ENCODE assay signal across 1 cellular context in the genomic region with DNA sequence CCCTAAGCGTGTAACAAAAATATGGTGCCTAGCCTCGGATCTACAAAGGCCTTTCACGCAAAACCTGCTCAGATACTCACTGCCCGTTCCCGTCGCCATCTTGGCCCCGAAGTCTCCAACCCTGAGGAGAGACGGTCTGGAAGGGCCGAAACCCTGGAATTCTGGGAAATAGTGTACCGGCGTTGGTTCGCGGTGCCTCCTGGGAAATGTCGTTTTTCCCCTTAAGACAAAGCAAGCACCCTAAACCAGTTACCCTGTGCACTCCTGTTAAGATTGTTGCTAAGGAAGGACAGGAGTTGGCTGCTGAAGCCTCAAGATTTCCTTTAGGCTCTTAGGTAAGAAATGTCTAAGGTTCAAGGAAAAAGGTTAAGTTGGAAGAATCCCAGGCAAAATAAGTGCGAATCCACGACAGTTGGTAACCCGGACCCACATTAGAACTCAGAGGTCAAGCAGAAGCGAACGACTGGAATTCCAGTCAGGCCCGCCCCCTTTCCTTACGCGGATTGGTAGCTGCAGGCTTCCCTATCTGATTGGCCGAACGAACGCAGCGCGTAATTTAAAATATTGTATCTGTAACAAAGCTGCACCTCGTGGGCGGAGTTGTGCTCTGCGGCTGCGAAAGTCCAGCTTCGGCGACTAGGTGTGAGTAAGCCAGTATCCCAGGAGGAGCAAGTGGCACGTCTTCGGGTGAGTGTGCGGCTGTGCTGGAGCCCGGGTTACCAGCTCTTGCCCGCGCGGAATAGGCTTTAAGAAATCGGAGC.
TF ChIP-seq lines count a peak whose summit lies in the region.

Gene BRD8 (minus strand): TSS at position 115 of the 761 bp plus-strand sequence. CDS start 16 bp downstream, at position 99.
Gene KIF20A (plus strand): TSS at position 597 of the 761 bp plus-strand sequence. CDS start 569 bp downstream, outside the sequence.

TF ChIP-seq in K562, 482 proteins besides CTCF, POLR2A, EP300 and RAD21 (continued from another document and continues in another):
- TF ChIP-seq CUX1 (CRISPR knock-in tag; IDR thresholded peaks at IDR 0.05) (no peak), ZC3H4 (CRISPR knock-in tag; IDR thresholded peaks at IDR 0.05; ENCODE audit: borderline replicate concordance) (no peak), MAZ (CRISPR knock-in tag; conservative IDR thresholded peaks at IDR 0.05 in 1 of 2, IDR thresholded peaks at IDR 0.05 in 1 of 2) (no peak; a peak in 2 of 4 replicates), RUNX1 (IDR thresholded peaks at IDR 0.05; ENCODE audit: low read depth) (0 out of 2 replicates have a peak, but pooled peaks have one; percentile 55), RBM39 (optimal IDR thresholded peaks at IDR 0.05; ENCODE audit: low read depth, low read length) (no peak), TFAM (CRISPR knock-in tag; conservative IDR thresholded peaks at IDR 0.05) (no peak), SMARCE1 (IDR thresholded peaks at IDR 0.05) (no peak), RBM34 (IDR thresholded peaks at IDR 0.05; ENCODE audit: borderline replicate concordance, insufficient read depth, low read length) (no peak), TCF3 (CRISPR knock-in tag; IDR thresholded peaks at IDR 0.05) (no peak), DACH1 (IDR thresholded peaks at IDR 0.05; ENCODE audit: partially characterized antibody) (no peak), MBD2 (IDR thresholded peaks at IDR 0.05; ENCODE audit: borderline replicate concordance, low read depth) (peak; percentile 64), TGIF2 (CRISPR knock-in tag; IDR thresholded peaks at IDR 0.05) (no peak), MAX (CRISPR knock-in tag; IDR thresholded peaks at IDR 0.05) (peak; percentile 82), CEBPG (CRISPR knock-in tag; IDR thresholded peaks at IDR 0.05) (no peak), CEBPG (tag; conservative IDR thresholded peaks at IDR 0.05 in 1 of 2, IDR thresholded peaks at IDR 0.05 in 1 of 2) (no peak), FOXA3 (CRISPR knock-in tag; conservative IDR thresholded peaks at IDR 0.05 in 1 of 2, IDR thresholded peaks at IDR 0.05 in 1 of 2) (0 out of 4 replicates have a peak, but pooled peaks of 1 of the 2 experiments have one; percentile 8), MCM3 (IDR thresholded peaks at IDR 0.05) (no peak), FOXP1 (CRISPR knock-in tag; IDR thresholded peaks at IDR 0.05) (no peak), ZBTB1 (CRISPR knock-in tag; IDR thresholded peaks at IDR 0.05; ENCODE audit: borderline replicate concordance, low read depth) (no peak), RBM14 (IDR thresholded peaks at IDR 0.05; ENCODE audit: borderline replicate concordance, insufficient read depth, low read depth, low read length) (no peak), TCF7L2 (IDR thresholded peaks at IDR 0.05; ENCODE audit: low read depth, low read length) (no peak), ETS1 (conservative IDR thresholded peaks at IDR 0.05; ENCODE audit: control insufficient read depth, low read depth, low read length) (peak; percentile 70; the same call in 1 of the 2 replicates), ETV5 (CRISPR knock-in tag; IDR thresholded peaks at IDR 0.05; ENCODE audit: low read depth) (0 out of 2 replicates have a peak, but pooled peaks have one; percentile 53), EP400 (IDR thresholded peaks at IDR 0.05) (peak; percentile 96), ZC3H8 (IDR thresholded peaks at IDR 0.05) (no peak), LEF1 (IDR thresholded peaks at IDR 0.05) (no peak), ID3 (CRISPR knock-in tag; IDR thresholded peaks at IDR 0.05) (no peak), ID3 (tag; IDR thresholded peaks at IDR 0.05) (peak; percentile 47; the same call in 1 of the 2 replicates), PCBP2 (IDR thresholded peaks at IDR 0.05; ENCODE audit: low read depth, low read length, poor library complexity, severe bottlenecking) (no peak), TFAP4 (CRISPR knock-in tag; IDR thresholded peaks at IDR 0.05; ENCODE audit: borderline replicate concordance) (peak; percentile 30; the same call in 1 of the 2 replicates), ZNF445 (CRISPR knock-in tag; IDR thresholded peaks at IDR 0.05; ENCODE audit: low read depth) (no peak), BACH1 (tag; IDR thresholded peaks at IDR 0.05) (no peak), ZNF12 (CRISPR knock-in tag; IDR thresholded peaks at IDR 0.05) (no peak), SMAD1 (IDR thresholded peaks at IDR 0.05; ENCODE audit: low read depth, low read length, partially characterized antibody) (peak; percentile 94), ZNF354B (CRISPR knock-in tag; IDR thresholded peaks at IDR 0.05) (no peak), ZNF77 (CRISPR knock-in tag; IDR thresholded peaks at IDR 0.05) (no peak), DMBX1 (CRISPR knock-in tag; IDR thresholded peaks at IDR 0.05; ENCODE audit: borderline replicate concordance) (no peak), HDAC6 (IDR thresholded peaks at IDR 0.05; ENCODE audit: low read depth, low read length) (no peak), FOXA1 (IDR thresholded peaks at IDR 0.05; ENCODE audit: borderline replicate concordance) (no peak), ILK (tag; IDR thresholded peaks at IDR 0.05; ENCODE audit: borderline replicate concordance, low read depth) (no peak)
- TF ChIP-seq, protein P1, sequence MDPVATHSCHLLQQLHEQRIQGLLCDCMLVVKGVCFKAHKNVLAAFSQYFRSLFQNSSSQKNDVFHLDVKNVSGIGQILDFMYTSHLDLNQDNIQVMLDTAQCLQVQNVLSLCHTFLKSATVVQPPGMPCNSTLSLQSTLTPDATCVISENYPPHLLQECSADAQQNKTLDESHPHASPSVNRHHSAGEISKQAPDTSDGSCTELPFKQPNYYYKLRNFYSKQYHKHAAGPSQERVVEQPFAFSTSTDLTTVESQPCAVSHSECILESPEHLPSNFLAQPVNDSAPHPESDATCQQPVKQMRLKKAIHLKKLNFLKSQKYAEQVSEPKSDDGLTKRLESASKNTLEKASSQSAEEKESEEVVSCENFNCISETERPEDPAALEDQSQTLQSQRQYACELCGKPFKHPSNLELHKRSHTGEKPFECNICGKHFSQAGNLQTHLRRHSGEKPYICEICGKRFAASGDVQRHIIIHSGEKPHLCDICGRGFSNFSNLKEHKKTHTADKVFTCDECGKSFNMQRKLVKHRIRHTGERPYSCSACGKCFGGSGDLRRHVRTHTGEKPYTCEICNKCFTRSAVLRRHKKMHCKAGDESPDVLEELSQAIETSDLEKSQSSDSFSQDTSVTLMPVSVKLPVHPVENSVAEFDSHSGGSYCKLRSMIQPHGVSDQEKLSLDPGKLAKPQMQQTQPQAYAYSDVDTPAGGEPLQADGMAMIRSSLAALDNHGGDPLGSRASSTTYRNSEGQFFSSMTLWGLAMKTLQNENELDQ (CRISPR knock-in tag; IDR thresholded peaks at IDR 0.05; ENCODE audit: borderline replicate concordance) = no peak
- TF ChIP-seq, protein P2, sequence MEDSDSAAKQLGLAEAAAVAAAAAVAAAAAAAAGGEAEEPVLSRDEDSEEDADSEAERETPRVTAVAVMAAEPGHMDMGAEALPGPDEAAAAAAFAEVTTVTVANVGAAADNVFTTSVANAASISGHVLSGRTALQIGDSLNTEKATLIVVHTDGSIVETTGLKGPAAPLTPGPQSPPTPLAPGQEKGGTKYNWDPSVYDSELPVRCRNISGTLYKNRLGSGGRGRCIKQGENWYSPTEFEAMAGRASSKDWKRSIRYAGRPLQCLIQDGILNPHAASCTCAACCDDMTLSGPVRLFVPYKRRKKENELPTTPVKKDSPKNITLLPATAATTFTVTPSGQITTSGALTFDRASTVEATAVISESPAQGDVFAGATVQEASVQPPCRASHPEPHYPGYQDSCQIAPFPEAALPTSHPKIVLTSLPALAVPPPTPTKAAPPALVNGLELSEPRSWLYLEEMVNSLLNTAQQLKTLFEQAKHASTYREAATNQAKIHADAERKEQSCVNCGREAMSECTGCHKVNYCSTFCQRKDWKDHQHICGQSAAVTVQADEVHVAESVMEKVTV (CRISPR knock-in tag; IDR thresholded peaks at IDR 0.05) = no peak
- TF ChIP-seq, protein P3, sequence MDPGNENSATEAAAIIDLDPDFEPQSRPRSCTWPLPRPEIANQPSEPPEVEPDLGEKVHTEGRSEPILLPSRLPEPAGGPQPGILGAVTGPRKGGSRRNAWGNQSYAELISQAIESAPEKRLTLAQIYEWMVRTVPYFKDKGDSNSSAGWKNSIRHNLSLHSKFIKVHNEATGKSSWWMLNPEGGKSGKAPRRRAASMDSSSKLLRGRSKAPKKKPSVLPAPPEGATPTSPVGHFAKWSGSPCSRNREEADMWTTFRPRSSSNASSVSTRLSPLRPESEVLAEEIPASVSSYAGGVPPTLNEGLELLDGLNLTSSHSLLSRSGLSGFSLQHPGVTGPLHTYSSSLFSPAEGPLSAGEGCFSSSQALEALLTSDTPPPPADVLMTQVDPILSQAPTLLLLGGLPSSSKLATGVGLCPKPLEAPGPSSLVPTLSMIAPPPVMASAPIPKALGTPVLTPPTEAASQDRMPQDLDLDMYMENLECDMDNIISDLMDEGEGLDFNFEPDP (CRISPR knock-in tag; IDR thresholded peaks at IDR 0.05) = no peak
- TF ChIP-seq, protein P4, sequence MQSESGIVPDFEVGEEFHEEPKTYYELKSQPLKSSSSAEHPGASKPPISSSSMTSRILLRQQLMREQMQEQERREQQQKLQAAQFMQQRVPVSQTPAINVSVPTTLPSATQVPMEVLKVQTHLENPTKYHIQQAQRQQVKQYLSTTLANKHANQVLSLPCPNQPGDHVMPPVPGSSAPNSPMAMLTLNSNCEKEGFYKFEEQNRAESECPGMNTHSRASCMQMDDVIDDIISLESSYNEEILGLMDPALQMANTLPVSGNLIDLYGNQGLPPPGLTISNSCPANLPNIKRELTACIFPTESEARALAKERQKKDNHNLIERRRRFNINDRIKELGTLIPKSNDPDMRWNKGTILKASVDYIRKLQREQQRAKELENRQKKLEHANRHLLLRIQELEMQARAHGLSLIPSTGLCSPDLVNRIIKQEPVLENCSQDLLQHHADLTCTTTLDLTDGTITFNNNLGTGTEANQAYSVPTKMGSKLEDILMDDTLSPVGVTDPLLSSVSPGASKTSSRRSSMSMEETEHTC (IDR thresholded peaks at IDR 0.05) = no peak
- TF ChIP-seq, protein P5, sequence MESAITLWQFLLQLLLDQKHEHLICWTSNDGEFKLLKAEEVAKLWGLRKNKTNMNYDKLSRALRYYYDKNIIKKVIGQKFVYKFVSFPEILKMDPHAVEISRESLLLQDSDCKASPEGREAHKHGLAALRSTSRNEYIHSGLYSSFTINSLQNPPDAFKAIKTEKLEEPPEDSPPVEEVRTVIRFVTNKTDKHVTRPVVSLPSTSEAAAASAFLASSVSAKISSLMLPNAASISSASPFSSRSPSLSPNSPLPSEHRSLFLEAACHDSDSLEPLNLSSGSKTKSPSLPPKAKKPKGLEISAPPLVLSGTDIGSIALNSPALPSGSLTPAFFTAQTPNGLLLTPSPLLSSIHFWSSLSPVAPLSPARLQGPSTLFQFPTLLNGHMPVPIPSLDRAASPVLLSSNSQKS (CRISPR knock-in tag; IDR thresholded peaks at IDR 0.05) = no peak
